Comparison of ENCODE assay signal across 17 cellular contexts in the genomic region with DNA sequence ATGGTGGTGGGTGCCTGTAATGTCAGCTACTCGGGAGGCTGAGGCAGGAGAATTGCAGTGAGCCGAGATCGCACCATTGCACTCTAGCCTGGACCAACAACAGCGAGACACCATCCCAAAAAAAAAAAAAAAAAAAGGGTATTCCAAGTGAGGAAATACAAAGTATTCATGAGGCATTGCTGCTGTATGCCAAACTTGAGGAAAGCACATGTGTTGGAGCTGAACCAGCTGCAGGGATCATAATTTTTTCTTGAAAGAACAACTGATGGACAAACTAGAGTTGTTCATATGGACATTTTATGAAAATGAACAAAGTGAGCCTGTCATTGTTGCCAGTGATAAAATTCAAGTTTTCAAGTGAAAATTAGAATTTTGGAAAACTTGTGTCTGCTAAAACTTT. TPM values are rescaled to one million over a fixed set of nuclear protein-coding genes. Genes with fewer than 3 reads are reported as not detected.
DNase-seq lines count a peak whose midpoint lies in the region; ATAC-seq and TF ChIP-seq lines count a peak whose summit lies in the region.
"Had no signal": no experiment of that assay in that cellular context is flagged by ENCODE, and none has a peak within 500 bp of the region (broad histone marks: within the 10 kb centered on the region; RNA-seq: fewer than 3 reads in every experiment).

No MANE protein-coding gene starts in this region.

- no peak for TF ChIP-seq CTCF in WTC11 (IDR thresholded peaks at IDR 0.05)

- ATAC-seq in WTC11 (no peak), GM19397 (IDR thresholded peaks at IDR 0.05; ENCODE audit: unreplicated experiment) (no peak)
- ATAC-seq: Panc1 had no signal

- no peaks in the 10 kb centered on the region for H3K27me3 Mint-ChIP-seq in activated naive CD8-positive, alpha-beta T cell
- H3K27me3 Mint-ChIP-seq in activated naive CD8-positive, alpha-beta T cell treated with anti-CD3 and anti-CD28 coated beads for 36 hours = no peaks in the 10 kb centered on the region
- no peaks in the 10 kb centered on the region for H3K27me3 Mint-ChIP-seq in WTC11 (ENCODE audit: low read depth)

- POLR2A ChIA-PET in WTC11 (lab: Charles Lee) = no interaction called here

- no peak overlapping the region for H3K4me3 Mint-ChIP-seq in activated naive CD8-positive, alpha-beta T cell
- no peak overlapping the region for H3K4me3 Mint-ChIP-seq in activated naive CD8-positive, alpha-beta T cell treated with anti-CD3 and anti-CD28 coated beads for 36 hours
- H3K4me3 Mint-ChIP-seq in WTC11 = no peak overlapping the region
- H3K4me3 Mint-ChIP-seq: H9 had no signal

- peak overlapping the region; percentile 43 for H3K27ac Mint-ChIP-seq in activated naive CD8-positive, alpha-beta T cell
- H3K27ac Mint-ChIP-seq in activated naive CD8-positive, alpha-beta T cell treated with anti-CD3 and anti-CD28 coated beads for 36 hours = no peak overlapping the region
- peak overlapping the region; percentile 40; the same call in 1 of the 2 replicates for H3K27ac Mint-ChIP-seq in WTC11
- H3K27ac Mint-ChIP-seq: H9 had no signal

- H3K36me3 Mint-ChIP-seq in activated naive CD8-positive, alpha-beta T cell = peaks cover 2% of the 10 kb centered on the region
- H3K36me3 Mint-ChIP-seq in activated naive CD8-positive, alpha-beta T cell treated with anti-CD3 and anti-CD28 coated beads for 36 hours = peaks cover 33% of the 10 kb centered on the region
- H3K36me3 Mint-ChIP-seq in WTC11 = peaks cover 21% of the 10 kb centered on the region

- H3K9me3 Mint-ChIP-seq in activated naive CD8-positive, alpha-beta T cell (ENCODE audit: low read depth) = no peaks in the 10 kb centered on the region
- H3K9me3 Mint-ChIP-seq in activated naive CD8-positive, alpha-beta T cell treated with anti-CD3 and anti-CD28 coated beads for 36 hours = no peaks in the 10 kb centered on the region
- H3K9me3 Mint-ChIP-seq in WTC11 = peaks cover 5% of the 10 kb centered on the region; the same call in 1 of the 2 replicates
- H3K9me3 Mint-ChIP-seq: H9 had no signal

- DNase-seq in activated naive CD8-positive, alpha-beta T cell treated with anti-CD3 and anti-CD28 coated beads for 36 hours = no peak
- DNase-seq in WTC11 (ENCODE audit: low spot score) (no peak), fibroblast of peridontal ligament (ENCODE audit: extremely low read depth) (peak; percentile 25), COLO829 (ENCODE audit: low spot score) (no peak), mesenteric fat pad (ENCODE audit: low spot score) (no peak), DMS153 (lab: John Stamatoyannopoulos, UW) (no peak)
- DNase-seq: DND-41, H9, IMR-90, Karpas-422, MG63, NCI-H1092, NCI-H2081 treated with DMSO at 0.1 percent for 48 hours, NCI-H524 treated with DMSO at 0.1 percent for 48 hours had no signal

- H3K4me1 Mint-ChIP-seq in activated naive CD8-positive, alpha-beta T cell (ENCODE audit: low read depth) = peaks cover 55% of the 10 kb centered on the region
- H3K4me1 Mint-ChIP-seq in activated naive CD8-positive, alpha-beta T cell treated with anti-CD3 and anti-CD28 coated beads for 36 hours = peaks cover 50% of the 10 kb centered on the region
- H3K4me1 Mint-ChIP-seq in WTC11 = peaks cover 21% of the 10 kb centered on the region

- CTCF ChIA-PET in WTC11 (lab: Charles Lee) = no interaction called here

TF ChIP-seq in WTC11, 78 proteins besides CTCF, POLR2A, EP300 and RAD21:
- TF ChIP-seq, protein P1, sequence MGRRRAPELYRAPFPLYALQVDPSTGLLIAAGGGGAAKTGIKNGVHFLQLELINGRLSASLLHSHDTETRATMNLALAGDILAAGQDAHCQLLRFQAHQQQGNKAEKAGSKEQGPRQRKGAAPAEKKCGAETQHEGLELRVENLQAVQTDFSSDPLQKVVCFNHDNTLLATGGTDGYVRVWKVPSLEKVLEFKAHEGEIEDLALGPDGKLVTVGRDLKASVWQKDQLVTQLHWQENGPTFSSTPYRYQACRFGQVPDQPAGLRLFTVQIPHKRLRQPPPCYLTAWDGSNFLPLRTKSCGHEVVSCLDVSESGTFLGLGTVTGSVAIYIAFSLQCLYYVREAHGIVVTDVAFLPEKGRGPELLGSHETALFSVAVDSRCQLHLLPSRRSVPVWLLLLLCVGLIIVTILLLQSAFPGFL (CRISPR knock-in tag; IDR thresholded peaks at IDR 0.05; ENCODE audit: borderline replicate concordance) = no peak
- no peak for TF ChIP-seq TCF7 (CRISPR knock-in tag; IDR thresholded peaks at IDR 0.05; ENCODE audit: low read depth)
- TF ChIP-seq, protein P2, sequence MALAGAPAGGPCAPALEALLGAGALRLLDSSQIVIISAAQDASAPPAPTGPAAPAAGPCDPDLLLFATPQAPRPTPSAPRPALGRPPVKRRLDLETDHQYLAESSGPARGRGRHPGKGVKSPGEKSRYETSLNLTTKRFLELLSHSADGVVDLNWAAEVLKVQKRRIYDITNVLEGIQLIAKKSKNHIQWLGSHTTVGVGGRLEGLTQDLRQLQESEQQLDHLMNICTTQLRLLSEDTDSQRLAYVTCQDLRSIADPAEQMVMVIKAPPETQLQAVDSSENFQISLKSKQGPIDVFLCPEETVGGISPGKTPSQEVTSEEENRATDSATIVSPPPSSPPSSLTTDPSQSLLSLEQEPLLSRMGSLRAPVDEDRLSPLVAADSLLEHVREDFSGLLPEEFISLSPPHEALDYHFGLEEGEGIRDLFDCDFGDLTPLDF (CRISPR knock-in tag; IDR thresholded peaks at IDR 0.05) = no peak
- no peak for TF ChIP-seq SP1 (CRISPR knock-in tag; conservative IDR thresholded peaks at IDR 0.05)
- TF ChIP-seq, protein P3, sequence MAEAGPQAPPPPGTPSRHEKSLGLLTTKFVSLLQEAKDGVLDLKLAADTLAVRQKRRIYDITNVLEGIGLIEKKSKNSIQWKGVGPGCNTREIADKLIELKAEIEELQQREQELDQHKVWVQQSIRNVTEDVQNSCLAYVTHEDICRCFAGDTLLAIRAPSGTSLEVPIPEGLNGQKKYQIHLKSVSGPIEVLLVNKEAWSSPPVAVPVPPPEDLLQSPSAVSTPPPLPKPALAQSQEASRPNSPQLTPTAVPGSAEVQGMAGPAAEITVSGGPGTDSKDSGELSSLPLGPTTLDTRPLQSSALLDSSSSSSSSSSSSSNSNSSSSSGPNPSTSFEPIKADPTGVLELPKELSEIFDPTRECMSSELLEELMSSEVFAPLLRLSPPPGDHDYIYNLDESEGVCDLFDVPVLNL (CRISPR knock-in tag; IDR thresholded peaks at IDR 0.05; ENCODE audit: borderline replicate concordance, low read depth) = no peak
- TF ChIP-seq SOX15 (CRISPR knock-in tag; IDR thresholded peaks at IDR 0.05) = no peak
- TF ChIP-seq NR2C2 (CRISPR knock-in tag; IDR thresholded peaks at IDR 0.05) = no peak
- no peak for TF ChIP-seq ESRRA (CRISPR knock-in tag; IDR thresholded peaks at IDR 0.05; ENCODE audit: borderline replicate concordance)
- TF ChIP-seq, protein P4, sequence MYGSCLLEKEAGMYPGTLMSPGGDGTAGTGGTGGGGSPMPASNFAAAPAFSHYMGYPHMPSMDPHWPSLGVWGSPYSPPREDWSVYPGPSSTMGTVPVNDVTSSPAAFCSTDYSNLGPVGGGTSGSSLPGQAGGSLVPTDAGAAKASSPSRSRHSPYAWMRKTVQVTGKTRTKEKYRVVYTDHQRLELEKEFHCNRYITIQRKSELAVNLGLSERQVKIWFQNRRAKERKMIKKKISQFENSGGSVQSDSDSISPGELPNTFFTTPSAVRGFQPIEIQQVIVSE (CRISPR knock-in tag; IDR thresholded peaks at IDR 0.05; ENCODE audit: borderline replicate concordance) = no peak
- no peak for TF ChIP-seq ZNF138 (CRISPR knock-in tag; conservative IDR thresholded peaks at IDR 0.05)
- TF ChIP-seq, protein P5, sequence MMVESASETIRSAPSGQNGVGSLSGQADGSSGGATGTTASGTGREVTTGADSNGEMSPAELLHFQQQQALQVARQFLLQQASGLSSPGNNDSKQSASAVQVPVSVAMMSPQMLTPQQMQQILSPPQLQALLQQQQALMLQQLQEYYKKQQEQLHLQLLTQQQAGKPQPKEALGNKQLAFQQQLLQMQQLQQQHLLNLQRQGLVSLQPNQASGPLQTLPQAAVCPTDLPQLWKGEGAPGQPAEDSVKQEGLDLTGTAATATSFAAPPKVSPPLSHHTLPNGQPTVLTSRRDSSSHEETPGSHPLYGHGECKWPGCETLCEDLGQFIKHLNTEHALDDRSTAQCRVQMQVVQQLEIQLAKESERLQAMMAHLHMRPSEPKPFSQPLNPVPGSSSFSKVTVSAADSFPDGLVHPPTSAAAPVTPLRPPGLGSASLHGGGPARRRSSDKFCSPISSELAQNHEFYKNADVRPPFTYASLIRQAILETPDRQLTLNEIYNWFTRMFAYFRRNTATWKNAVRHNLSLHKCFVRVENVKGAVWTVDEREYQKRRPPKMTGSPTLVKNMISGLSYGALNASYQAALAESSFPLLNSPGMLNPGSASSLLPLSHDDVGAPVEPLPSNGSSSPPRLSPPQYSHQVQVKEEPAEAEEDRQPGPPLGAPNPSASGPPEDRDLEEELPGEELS (CRISPR knock-in tag; IDR thresholded peaks at IDR 0.05) = no peak

RNA-seq across cellular contexts. Expression of a gene that starts 15.8 kb away (rescaled TPM):
- total RNA-seq in activated naive CD8-positive, alpha-beta T cell treated with anti-CD3 and anti-CD28 coated beads for 36 hours = 10 to 100 TPM; 27.7 to 29.0 TPM
- total RNA-seq in WTC11 (2021) (50.8 to 57.4 TPM (median 51.4 TPM) in 3 replicates), mesenteric fat pad (32.2 TPM)

RNA-seq across cellular contexts. Expression of a gene that starts 41.4 kb away (rescaled TPM):
- 10 to 100 TPM; 29.3 to 29.5 TPM for total RNA-seq in activated naive CD8-positive, alpha-beta T cell treated with anti-CD3 and anti-CD28 coated beads for 36 hours
- 93.8 to 108 TPM (median 106 TPM) in 3 replicates for total RNA-seq in WTC11 (2021)
- total RNA-seq in mesenteric fat pad = 16.2 TPM
